1 cellular context compared by ENCODE assay signal in genomic region chr1:61230523-61230922, GRCh38.
TF ChIP-seq lines count a peak whose summit lies in the region.

No MANE protein-coding gene starts in this region.

TF ChIP-seq in HepG2, 621 proteins besides CTCF, POLR2A, EP300 and RAD21 (continued from another document):
- TF ChIP-seq, protein P1, sequence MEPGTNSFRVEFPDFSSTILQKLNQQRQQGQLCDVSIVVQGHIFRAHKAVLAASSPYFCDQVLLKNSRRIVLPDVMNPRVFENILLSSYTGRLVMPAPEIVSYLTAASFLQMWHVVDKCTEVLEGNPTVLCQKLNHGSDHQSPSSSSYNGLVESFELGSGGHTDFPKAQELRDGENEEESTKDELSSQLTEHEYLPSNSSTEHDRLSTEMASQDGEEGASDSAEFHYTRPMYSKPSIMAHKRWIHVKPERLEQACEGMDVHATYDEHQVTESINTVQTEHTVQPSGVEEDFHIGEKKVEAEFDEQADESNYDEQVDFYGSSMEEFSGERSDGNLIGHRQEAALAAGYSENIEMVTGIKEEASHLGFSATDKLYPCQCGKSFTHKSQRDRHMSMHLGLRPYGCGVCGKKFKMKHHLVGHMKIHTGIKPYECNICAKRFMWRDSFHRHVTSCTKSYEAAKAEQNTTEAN (CRISPR knock-in tag; conservative IDR thresholded peaks at IDR 0.05), result peak; percentile 96
- TF ChIP-seq HNF4G (IDR thresholded peaks at IDR 0.05; ENCODE audit: borderline replicate concordance, low read depth, low read length) (peak; percentile 58; the same call in 1 of the 2 replicates), HNF4G (CRISPR knock-in tag; IDR thresholded peaks at IDR 0.05; ENCODE audit: borderline replicate concordance, low read depth) (no peak), HDAC2 (CRISPR knock-in tag; IDR thresholded peaks at IDR 0.05) (peak; percentile 47; the same call in 1 of the 2 replicates), NKX3-1 (CRISPR knock-in tag; IDR thresholded peaks at IDR 0.05) (no peak), HNF4A (CRISPR knock-in tag; IDR thresholded peaks at IDR 0.05) (peak; percentile 83), FOXA1 (IDR thresholded peaks at IDR 0.05) (no peak), FOXA1 (CRISPR knock-in tag; IDR thresholded peaks at IDR 0.05) (peak; percentile 39), ZNF251 (CRISPR knock-in tag; IDR thresholded peaks at IDR 0.05) (no peak), CEBPB (IDR thresholded peaks at IDR 0.05; ENCODE audit: borderline replicate concordance, low read depth, low read length) (peak; percentile 34; the same call in 1 of the 2 replicates), JDP2 (CRISPR knock-in tag; IDR thresholded peaks at IDR 0.05; ENCODE audit: borderline replicate concordance) (no peak), GATAD2A (CRISPR knock-in tag; IDR thresholded peaks at IDR 0.05) (peak; percentile 63), SOX13 (IDR thresholded peaks at IDR 0.05) (no peak), SOX13 (CRISPR knock-in tag; conservative IDR thresholded peaks at IDR 0.05 in 1 of 2, IDR thresholded peaks at IDR 0.05 in 1 of 2) (peak in 1 of 2 experiments; percentile 60; a peak in 2 of 4 replicates), SMC3 (IDR thresholded peaks at IDR 0.05; ENCODE audit: low read length) (0 out of 2 replicates have a peak, but pooled peaks have one; percentile 2), SOX5 (CRISPR knock-in tag; IDR thresholded peaks at IDR 0.05; ENCODE audit: borderline replicate concordance) (peak; percentile 36; the same call in 1 of the 2 replicates), GLMP (CRISPR knock-in tag; IDR thresholded peaks at IDR 0.05; ENCODE audit: borderline replicate concordance) (no peak), ZNF263 (CRISPR knock-in tag; IDR thresholded peaks at IDR 0.05) (peak; percentile 90), ARID5B (CRISPR knock-in tag; IDR thresholded peaks at IDR 0.05) (peak; percentile 61; the same call in 1 of the 2 replicates), FOSL2 (CRISPR knock-in tag; IDR thresholded peaks at IDR 0.05) (no peak), SAP130 (CRISPR knock-in tag; IDR thresholded peaks at IDR 0.05; ENCODE audit: low read depth) (peak; percentile 34; the same call in 1 of the 2 replicates), HOMEZ (CRISPR knock-in tag; IDR thresholded peaks at IDR 0.05; ENCODE audit: low read depth) (peak; percentile 70)
- TF ChIP-seq, protein P2, sequence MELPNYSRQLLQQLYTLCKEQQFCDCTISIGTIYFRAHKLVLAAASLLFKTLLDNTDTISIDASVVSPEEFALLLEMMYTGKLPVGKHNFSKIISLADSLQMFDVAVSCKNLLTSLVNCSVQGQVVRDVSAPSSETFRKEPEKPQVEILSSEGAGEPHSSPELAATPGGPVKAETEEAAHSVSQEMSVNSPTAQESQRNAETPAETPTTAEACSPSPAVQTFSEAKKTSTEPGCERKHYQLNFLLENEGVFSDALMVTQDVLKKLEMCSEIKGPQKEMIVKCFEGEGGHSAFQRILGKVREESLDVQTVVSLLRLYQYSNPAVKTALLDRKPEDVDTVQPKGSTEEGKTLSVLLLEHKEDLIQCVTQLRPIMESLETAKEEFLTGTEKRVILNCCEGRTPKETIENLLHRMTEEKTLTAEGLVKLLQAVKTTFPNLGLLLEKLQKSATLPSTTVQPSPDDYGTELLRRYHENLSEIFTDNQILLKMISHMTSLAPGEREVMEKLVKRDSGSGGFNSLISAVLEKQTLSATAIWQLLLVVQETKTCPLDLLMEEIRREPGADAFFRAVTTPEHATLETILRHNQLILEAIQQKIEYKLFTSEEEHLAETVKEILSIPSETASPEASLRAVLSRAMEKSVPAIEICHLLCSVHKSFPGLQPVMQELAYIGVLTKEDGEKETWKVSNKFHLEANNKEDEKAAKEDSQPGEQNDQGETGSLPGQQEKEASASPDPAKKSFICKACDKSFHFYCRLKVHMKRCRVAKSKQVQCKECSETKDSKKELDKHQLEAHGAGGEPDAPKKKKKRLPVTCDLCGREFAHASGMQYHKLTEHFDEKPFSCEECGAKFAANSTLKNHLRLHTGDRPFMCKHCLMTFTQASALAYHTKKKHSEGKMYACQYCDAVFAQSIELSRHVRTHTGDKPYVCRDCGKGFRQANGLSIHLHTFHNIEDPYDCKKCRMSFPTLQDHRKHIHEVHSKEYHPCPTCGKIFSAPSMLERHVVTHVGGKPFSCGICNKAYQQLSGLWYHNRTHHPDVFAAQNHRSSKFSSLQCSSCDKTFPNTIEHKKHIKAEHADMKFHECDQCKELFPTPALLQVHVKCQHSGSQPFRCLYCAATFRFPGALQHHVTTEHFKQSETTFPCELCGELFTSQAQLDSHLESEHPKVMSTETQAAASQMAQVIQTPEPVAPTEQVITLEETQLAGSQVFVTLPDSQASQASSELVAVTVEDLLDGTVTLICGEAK (IDR thresholded peaks at IDR 0.05), result no peak
- TF ChIP-seq, protein P2 (CRISPR knock-in tag; IDR thresholded peaks at IDR 0.05), result no peak
- TF ChIP-seq, protein P3, sequence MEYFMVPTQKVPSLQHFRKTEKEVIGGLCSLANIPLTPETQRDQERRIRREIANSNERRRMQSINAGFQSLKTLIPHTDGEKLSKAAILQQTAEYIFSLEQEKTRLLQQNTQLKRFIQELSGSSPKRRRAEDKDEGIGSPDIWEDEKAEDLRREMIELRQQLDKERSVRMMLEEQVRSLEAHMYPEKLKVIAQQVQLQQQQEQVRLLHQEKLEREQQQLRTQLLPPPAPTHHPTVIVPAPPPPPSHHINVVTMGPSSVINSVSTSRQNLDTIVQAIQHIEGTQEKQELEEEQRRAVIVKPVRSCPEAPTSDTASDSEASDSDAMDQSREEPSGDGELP (IDR thresholded peaks at IDR 0.05; ENCODE audit: borderline replicate concordance, low read depth), result peak; percentile 60; the same call in 1 of the 2 replicates
